Comparison of ENCODE assay signal across 1 cellular context in the genomic region with DNA sequence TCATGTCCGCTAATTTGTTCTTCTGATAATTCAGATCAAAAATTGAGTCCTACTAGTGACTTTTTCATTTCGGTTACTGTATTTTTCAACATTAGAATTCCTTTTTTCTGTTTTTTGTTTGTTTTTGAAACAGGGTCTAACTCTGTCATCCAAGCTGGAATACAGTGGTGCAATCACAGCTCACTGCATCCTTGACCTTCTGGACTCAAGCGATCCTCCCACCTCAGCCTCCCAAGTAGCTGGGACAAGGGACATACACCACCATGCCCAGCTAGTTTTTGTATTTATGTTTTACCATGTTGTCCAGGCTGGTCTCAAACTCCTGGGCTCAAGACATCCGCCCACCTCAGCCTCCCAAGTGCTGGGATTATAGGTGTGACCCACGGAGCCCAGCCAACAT.
TF ChIP-seq lines count a peak whose summit lies in the region.

No MANE protein-coding gene starts in this region.

TF ChIP-seq in HepG2, 621 proteins besides CTCF, POLR2A, EP300 and RAD21 (continued from another document and continues in another):
- TF ChIP-seq, protein P1, sequence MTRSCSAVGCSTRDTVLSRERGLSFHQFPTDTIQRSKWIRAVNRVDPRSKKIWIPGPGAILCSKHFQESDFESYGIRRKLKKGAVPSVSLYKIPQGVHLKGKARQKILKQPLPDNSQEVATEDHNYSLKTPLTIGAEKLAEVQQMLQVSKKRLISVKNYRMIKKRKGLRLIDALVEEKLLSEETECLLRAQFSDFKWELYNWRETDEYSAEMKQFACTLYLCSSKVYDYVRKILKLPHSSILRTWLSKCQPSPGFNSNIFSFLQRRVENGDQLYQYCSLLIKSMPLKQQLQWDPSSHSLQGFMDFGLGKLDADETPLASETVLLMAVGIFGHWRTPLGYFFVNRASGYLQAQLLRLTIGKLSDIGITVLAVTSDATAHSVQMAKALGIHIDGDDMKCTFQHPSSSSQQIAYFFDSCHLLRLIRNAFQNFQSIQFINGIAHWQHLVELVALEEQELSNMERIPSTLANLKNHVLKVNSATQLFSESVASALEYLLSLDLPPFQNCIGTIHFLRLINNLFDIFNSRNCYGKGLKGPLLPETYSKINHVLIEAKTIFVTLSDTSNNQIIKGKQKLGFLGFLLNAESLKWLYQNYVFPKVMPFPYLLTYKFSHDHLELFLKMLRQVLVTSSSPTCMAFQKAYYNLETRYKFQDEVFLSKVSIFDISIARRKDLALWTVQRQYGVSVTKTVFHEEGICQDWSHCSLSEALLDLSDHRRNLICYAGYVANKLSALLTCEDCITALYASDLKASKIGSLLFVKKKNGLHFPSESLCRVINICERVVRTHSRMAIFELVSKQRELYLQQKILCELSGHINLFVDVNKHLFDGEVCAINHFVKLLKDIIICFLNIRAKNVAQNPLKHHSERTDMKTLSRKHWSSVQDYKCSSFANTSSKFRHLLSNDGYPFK (CRISPR knock-in tag; IDR thresholded peaks at IDR 0.05; ENCODE audit: borderline replicate concordance): no peak
- TF ChIP-seq ZFP36L2 (CRISPR knock-in tag; IDR thresholded peaks at IDR 0.05) (no peak), MBNL3 (CRISPR knock-in tag; conservative IDR thresholded peaks at IDR 0.05) (no peak), ZNF749 (CRISPR knock-in tag; IDR thresholded peaks at IDR 0.05; ENCODE audit: borderline replicate concordance) (no peak), ZFP82 (CRISPR knock-in tag; IDR thresholded peaks at IDR 0.05; ENCODE audit: borderline replicate concordance) (no peak), HNRNPL (IDR thresholded peaks at IDR 0.05; ENCODE audit: low read depth, low read length) (no peak), PTBP1 (IDR thresholded peaks at IDR 0.05; ENCODE audit: low read depth, low read length, poor library complexity, severe bottlenecking) (no peak), ZSCAN31 (CRISPR knock-in tag; IDR thresholded peaks at IDR 0.05; ENCODE audit: low read depth) (no peak), ZNF354B (CRISPR knock-in tag; IDR thresholded peaks at IDR 0.05) (no peak), ZNF256 (CRISPR knock-in tag; conservative IDR thresholded peaks at IDR 0.05) (no peak), GPN1 (CRISPR knock-in tag; IDR thresholded peaks at IDR 0.05; ENCODE audit: borderline replicate concordance) (no peak), ZNF382 (CRISPR knock-in tag; IDR thresholded peaks at IDR 0.05; ENCODE audit: borderline replicate concordance) (no peak), DNMT3B (CRISPR knock-in tag; conservative IDR thresholded peaks at IDR 0.05) (no peak), KLF9 (CRISPR knock-in tag; IDR thresholded peaks at IDR 0.05; ENCODE audit: low read depth) (no peak), ZNF512B (CRISPR knock-in tag; IDR thresholded peaks at IDR 0.05; ENCODE audit: borderline replicate concordance) (no peak), RARA (CRISPR knock-in tag; IDR thresholded peaks at IDR 0.05) (peak; percentile 39; the same call in 1 of the 2 replicates), ZFP37 (CRISPR knock-in tag; IDR thresholded peaks at IDR 0.05; ENCODE audit: borderline replicate concordance) (no peak), ZNF574 (CRISPR knock-in tag; IDR thresholded peaks at IDR 0.05) (0 out of 2 replicates have a peak, but pooled peaks have one; percentile 20), ZNF792 (CRISPR knock-in tag; IDR thresholded peaks at IDR 0.05) (no peak), SSRP1 (CRISPR knock-in tag; IDR thresholded peaks at IDR 0.05) (no peak), DZIP1 (CRISPR knock-in tag; IDR thresholded peaks at IDR 0.05) (no peak), ZNF580 (CRISPR knock-in tag; IDR thresholded peaks at IDR 0.05; ENCODE audit: borderline replicate concordance, low read depth) (no peak), HMGXB3 (CRISPR knock-in tag; IDR thresholded peaks at IDR 0.05; ENCODE audit: borderline replicate concordance) (no peak), SP5 (CRISPR knock-in tag; IDR thresholded peaks at IDR 0.05; ENCODE audit: borderline replicate concordance, low read depth) (peak; percentile 69), NPAS2 (CRISPR knock-in tag; IDR thresholded peaks at IDR 0.05; ENCODE audit: borderline replicate concordance) (no peak), ETS1 (CRISPR knock-in tag; IDR thresholded peaks at IDR 0.05) (no peak)
- TF ChIP-seq, protein P2, sequence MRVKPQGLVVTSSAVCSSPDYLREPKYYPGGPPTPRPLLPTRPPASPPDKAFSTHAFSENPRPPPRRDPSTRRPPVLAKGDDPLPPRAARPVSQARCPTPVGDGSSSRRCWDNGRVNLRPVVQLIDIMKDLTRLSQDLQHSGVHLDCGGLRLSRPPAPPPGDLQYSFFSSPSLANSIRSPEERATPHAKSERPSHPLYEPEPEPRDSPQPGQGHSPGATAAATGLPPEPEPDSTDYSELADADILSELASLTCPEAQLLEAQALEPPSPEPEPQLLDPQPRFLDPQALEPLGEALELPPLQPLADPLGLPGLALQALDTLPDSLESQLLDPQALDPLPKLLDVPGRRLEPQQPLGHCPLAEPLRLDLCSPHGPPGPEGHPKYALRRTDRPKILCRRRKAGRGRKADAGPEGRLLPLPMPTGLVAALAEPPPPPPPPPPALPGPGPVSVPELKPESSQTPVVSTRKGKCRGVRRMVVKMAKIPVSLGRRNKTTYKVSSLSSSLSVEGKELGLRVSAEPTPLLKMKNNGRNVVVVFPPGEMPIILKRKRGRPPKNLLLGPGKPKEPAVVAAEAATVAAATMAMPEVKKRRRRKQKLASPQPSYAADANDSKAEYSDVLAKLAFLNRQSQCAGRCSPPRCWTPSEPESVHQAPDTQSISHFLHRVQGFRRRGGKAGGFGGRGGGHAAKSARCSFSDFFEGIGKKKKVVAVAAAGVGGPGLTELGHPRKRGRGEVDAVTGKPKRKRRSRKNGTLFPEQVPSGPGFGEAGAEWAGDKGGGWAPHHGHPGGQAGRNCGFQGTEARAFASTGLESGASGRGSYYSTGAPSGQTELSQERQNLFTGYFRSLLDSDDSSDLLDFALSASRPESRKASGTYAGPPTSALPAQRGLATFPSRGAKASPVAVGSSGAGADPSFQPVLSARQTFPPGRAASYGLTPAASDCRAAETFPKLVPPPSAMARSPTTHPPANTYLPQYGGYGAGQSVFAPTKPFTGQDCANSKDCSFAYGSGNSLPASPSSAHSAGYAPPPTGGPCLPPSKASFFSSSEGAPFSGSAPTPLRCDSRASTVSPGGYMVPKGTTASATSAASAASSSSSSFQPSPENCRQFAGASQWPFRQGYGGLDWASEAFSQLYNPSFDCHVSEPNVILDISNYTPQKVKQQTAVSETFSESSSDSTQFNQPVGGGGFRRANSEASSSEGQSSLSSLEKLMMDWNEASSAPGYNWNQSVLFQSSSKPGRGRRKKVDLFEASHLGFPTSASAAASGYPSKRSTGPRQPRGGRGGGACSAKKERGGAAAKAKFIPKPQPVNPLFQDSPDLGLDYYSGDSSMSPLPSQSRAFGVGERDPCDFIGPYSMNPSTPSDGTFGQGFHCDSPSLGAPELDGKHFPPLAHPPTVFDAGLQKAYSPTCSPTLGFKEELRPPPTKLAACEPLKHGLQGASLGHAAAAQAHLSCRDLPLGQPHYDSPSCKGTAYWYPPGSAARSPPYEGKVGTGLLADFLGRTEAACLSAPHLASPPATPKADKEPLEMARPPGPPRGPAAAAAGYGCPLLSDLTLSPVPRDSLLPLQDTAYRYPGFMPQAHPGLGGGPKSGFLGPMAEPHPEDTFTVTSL (CRISPR knock-in tag; IDR thresholded peaks at IDR 0.05; ENCODE audit: borderline replicate concordance): no peak
- TF ChIP-seq, protein P3, sequence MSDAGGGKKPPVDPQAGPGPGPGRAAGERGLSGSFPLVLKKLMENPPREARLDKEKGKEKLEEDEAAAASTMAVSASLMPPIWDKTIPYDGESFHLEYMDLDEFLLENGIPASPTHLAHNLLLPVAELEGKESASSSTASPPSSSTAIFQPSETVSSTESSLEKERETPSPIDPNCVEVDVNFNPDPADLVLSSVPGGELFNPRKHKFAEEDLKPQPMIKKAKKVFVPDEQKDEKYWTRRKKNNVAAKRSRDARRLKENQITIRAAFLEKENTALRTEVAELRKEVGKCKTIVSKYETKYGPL (CRISPR knock-in tag; IDR thresholded peaks at IDR 0.05): no peak
